ENCODE assay signal across 16 cellular contexts in the genomic region with DNA sequence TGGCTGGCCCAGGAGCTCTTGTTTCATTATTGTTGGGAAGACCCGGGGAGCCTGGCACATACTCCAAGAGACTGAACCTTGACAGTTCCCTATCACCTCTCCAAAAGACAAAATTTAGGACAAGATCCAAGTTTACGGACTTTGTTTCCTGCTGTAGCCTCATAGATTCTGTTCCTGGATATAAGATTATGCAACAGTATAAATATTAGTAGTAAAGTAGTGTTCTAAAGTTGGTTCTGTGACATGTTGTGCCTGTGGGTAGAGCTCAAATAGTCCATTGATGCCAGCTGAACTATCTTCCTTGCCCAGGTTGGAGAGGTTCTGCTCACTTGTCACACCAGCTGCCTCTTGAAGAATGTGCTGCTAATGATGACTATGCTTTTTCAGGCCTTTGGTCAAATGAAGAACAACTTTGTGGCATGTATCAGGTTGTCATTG.
A peak's percentile ranks its signal among the peaks of the same experiment; 100 is the strongest.
DNase-seq lines count a peak whose midpoint lies in the region; ATAC-seq and TF ChIP-seq lines count a peak whose summit lies in the region.
"Had no signal": no experiment of that assay in that cellular context is flagged by ENCODE, and none has a peak within 500 bp of the region (broad histone marks: within the 10 kb centered on the region; RNA-seq: fewer than 3 reads in every experiment).

No MANE protein-coding gene starts in this region.

- no peak overlapping the region for H2BK120ac ChIP-seq in trophoblast cell (ENCODE audit: insufficient read depth, low read length, poor library complexity)

- POLR2A ChIA-PET in SK-N-SH (lab: Yijun Ruan, JAX): no interaction called here

- CTCF ChIA-PET in SK-N-SH (lab: Yijun Ruan, JAX): interaction anchor here (1.1 to 1.3 kb wide), 2 partner anchors 13 to 27 kb away, joined by 3 to 4 read pairs; no protein-coding TSS in a partner anchor

- no peaks in the 10 kb centered on the region for H3K27me3 ChIP-seq in SK-N-SH (ENCODE audit: insufficient read depth)
- no peaks in the 10 kb centered on the region for H3K27me3 ChIP-seq in GM23248 (replicated peaks; ENCODE audit: insufficient read depth)
- H3K27me3 ChIP-seq in trophoblast cell (ENCODE audit: insufficient read depth, low read length): no peaks in the 10 kb centered on the region

- no peak overlapping the region for H2AK5ac ChIP-seq in trophoblast cell (ENCODE audit: low read length)

- H4K12ac ChIP-seq in trophoblast cell (ENCODE audit: low read depth, low read length): no peak overlapping the region

- TF ChIP-seq RAD21 in SK-N-SH (IDR thresholded peaks at IDR 0.05; ENCODE audit: low read length): no peak

- no peak for DNase-seq in SK-N-SH
- DNase-seq in GM23248: no peak
- peak; percentile 54 for DNase-seq in left lobe of liver (ENCODE audit: low spot score)
- DNase-seq in trophoblast cell: no peak
- no peak for DNase-seq in posterior cingulate gyrus
- DNase-seq: C1 segment of cervical spinal cord; DMS 273 treated with DMSO at 0.1 percent for 48 hours; H7; NCI-H1417; NCI-H1930; NK-92 treated with Interleukin-12 subunit alpha and Interleukin-12 subunit beta, amount 100 ng/mL, for 24 hours; OCI-M1; SIG-M5 had no signal

- 94% methylated on average over 2 of the region's 2 CpGs for WGBS in SK-N-SH (ENCODE audit: low lambda C conversion rate)
- 49 to 59% methylated on average over 2 of the region's 2 CpGs for WGBS in GM23248 (ENCODE audit: low coverage in 1 of 2, low lambda C conversion rate in 2 of 2, missing lambda C conversion rate in 2 of 2), 2 experiments
- WGBS in trophoblast cell (ENCODE audit: extremely low coverage, insufficient coverage, insufficient read length): no CpG with 5 or more reads among the region's 2 CpGs

- H3K4me2 ChIP-seq in SK-N-SH: no peak overlapping the region
- peak overlapping the region; percentile 83 for H3K4me2 ChIP-seq in GM23248 (ENCODE audit: unreplicated experiment)
- H3K4me2 ChIP-seq in trophoblast cell (ENCODE audit: low read length): no peak overlapping the region

- peaks cover 6% of the 10 kb centered on the region for H3K79me1 ChIP-seq in trophoblast cell (ENCODE audit: low read length)

- H3K9me2 ChIP-seq in SK-N-SH (no peaks in the 10 kb centered on the region), GM23248 (ENCODE audit: insufficient read depth) (no peaks in the 10 kb centered on the region)

- H3K4me1 ChIP-seq in SK-N-SH (ENCODE audit: control insufficient read depth in 1 of 2, insufficient read depth in 2 of 2, low read depth in 1 of 2, low read length in 1 of 2) (peaks cover 4 to 17% of the 10 kb centered on the region in 2 experiments), GM23248 (ENCODE audit: insufficient read depth) (peaks cover 17% of the 10 kb centered on the region), trophoblast cell (ENCODE audit: control insufficient read depth in 1 of 2, insufficient read depth in 2 of 2, low read length in 2 of 2) (peaks cover 0 to 14% of the 10 kb centered on the region in 2 experiments)

- H3K27ac ChIP-seq in SK-N-SH (ENCODE audit: low read depth in 2 of 2, low read length in 1 of 2) (peak overlapping the region; percentile 69 to 79; a peak in 2 of 4 replicates), GM23248 (no peak overlapping the region), trophoblast cell (ENCODE audit: low read depth, low read length) (no peak overlapping the region)

- intact Hi-C loops in posterior cingulate gyrus (cut with DNase I): no loop called here

- H2BK5ac ChIP-seq in trophoblast cell (ENCODE audit: low read depth, low read length, poor library complexity): no peak overlapping the region

- no peak overlapping the region for H3K18ac ChIP-seq in trophoblast cell (ENCODE audit: low read length)

- H3K79me2 ChIP-seq in SK-N-SH (ENCODE audit: insufficient read depth) (no peaks in the 10 kb centered on the region), GM23248 (ENCODE audit: insufficient read depth) (no peaks in the 10 kb centered on the region), trophoblast cell (ENCODE audit: control insufficient read depth, insufficient read depth, low read length, poor library complexity) (no peaks in the 10 kb centered on the region)

- no peak overlapping the region for H4K8ac ChIP-seq in trophoblast cell (ENCODE audit: low read depth, low read length)

- H4K20me1 ChIP-seq in SK-N-SH (ENCODE audit: insufficient read depth): no peaks in the 10 kb centered on the region
- H4K20me1 ChIP-seq in GM23248 (ENCODE audit: insufficient read depth): no peaks in the 10 kb centered on the region

- no peak overlapping the region for H3K14ac ChIP-seq in trophoblast cell (ENCODE audit: low read length)

- TF ChIP-seq EP300 in SK-N-SH (IDR thresholded peaks at IDR 0.05; ENCODE audit: borderline replicate concordance in 1 of 2, low read depth in 1 of 2, low read length in 1 of 2): no peak

- TF ChIP-seq CTCF in SK-N-SH (IDR thresholded peaks at IDR 0.05): no peak

- H3K4ac ChIP-seq in trophoblast cell (ENCODE audit: low read depth, low read length): no peak overlapping the region

- H3K9me3 ChIP-seq in SK-N-SH (no peaks in the 10 kb centered on the region), GM23248 (ENCODE audit: low read depth) (no peaks in the 10 kb centered on the region), trophoblast cell (ENCODE audit: insufficient read depth, low read depth, low read length) (no peaks in the 10 kb centered on the region)

- ATAC-seq in SK-N-SH treated with all-trans-retinoic acid at 6 μM for 48 hours (no peak), left lobe of liver (peak; percentile 91), HG03521 (IDR thresholded peaks at IDR 0.05; ENCODE audit: unreplicated experiment) (no peak), GM19324 (IDR thresholded peaks at IDR 0.05; ENCODE audit: low FRiP score, unreplicated experiment) (no peak)

- H3K36me3 ChIP-seq in SK-N-SH (replicated peaks in 1 of 2; ENCODE audit: control insufficient read depth in 1 of 2, insufficient read depth in 2 of 2, low read length in 1 of 2) (no peaks in the 10 kb centered on the region), GM23248 (ENCODE audit: low read depth) (no peaks in the 10 kb centered on the region), trophoblast cell (ENCODE audit: control insufficient read depth in 1 of 2, insufficient read depth in 2 of 2, low read length in 2 of 2) (no peaks in the 10 kb centered on the region)

- H2AFZ ChIP-seq in SK-N-SH (ENCODE audit: low read depth) (no peak overlapping the region), GM23248 (no peak overlapping the region), trophoblast cell (ENCODE audit: insufficient read depth, low read length, poor library complexity) (no peak overlapping the region)

- H2BK12ac ChIP-seq in trophoblast cell (ENCODE audit: low read length): peak overlapping the region; percentile 41

- peak overlapping the region; percentile 60 for H4K91ac ChIP-seq in trophoblast cell (ENCODE audit: low read depth, low read length)

- no peak overlapping the region for H3K23ac ChIP-seq in trophoblast cell (ENCODE audit: low read length)

- H3F3A ChIP-seq in SK-N-SH (replicated peaks; ENCODE audit: insufficient read depth): peaks cover 3% of the 10 kb centered on the region
- H3F3A ChIP-seq in GM23248 (ENCODE audit: insufficient read depth): peaks cover 19% of the 10 kb centered on the region

- H3K9ac ChIP-seq in SK-N-SH (no peak overlapping the region), GM23248 (no peak overlapping the region), trophoblast cell (ENCODE audit: low read length) (no peak overlapping the region)

- no peak overlapping the region for H3K4me3 ChIP-seq in SK-N-SH (ENCODE audit: low read depth in 2 of 2, low read length in 1 of 2)
- H3K4me3 ChIP-seq in GM23248: no peak overlapping the region
- no peak overlapping the region for H3K4me3 ChIP-seq in trophoblast cell (ENCODE audit: low read depth, low read length)

- in situ Hi-C loops in GM23248 (cut with MboI): no loop called here

TF ChIP-seq in SK-N-SH, 30 proteins besides CTCF, POLR2A, EP300 and RAD21 (continues in another document):
- TF ChIP-seq, protein P1, sequence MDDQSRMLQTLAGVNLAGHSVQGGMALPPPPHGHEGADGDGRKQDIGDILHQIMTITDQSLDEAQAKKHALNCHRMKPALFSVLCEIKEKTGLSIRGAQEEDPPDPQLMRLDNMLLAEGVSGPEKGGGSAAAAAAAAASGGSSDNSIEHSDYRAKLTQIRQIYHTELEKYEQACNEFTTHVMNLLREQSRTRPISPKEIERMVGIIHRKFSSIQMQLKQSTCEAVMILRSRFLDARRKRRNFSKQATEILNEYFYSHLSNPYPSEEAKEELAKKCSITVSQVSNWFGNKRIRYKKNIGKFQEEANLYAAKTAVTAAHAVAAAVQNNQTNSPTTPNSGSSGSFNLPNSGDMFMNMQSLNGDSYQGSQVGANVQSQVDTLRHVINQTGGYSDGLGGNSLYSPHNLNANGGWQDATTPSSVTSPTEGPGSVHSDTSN (IDR thresholded peaks at IDR 0.05): no peak
- TF ChIP-seq, protein P2, sequence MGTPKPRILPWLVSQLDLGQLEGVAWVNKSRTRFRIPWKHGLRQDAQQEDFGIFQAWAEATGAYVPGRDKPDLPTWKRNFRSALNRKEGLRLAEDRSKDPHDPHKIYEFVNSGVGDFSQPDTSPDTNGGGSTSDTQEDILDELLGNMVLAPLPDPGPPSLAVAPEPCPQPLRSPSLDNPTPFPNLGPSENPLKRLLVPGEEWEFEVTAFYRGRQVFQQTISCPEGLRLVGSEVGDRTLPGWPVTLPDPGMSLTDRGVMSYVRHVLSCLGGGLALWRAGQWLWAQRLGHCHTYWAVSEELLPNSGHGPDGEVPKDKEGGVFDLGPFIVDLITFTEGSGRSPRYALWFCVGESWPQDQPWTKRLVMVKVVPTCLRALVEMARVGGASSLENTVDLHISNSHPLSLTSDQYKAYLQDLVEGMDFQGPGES (IDR thresholded peaks at IDR 0.05; ENCODE audit: low read depth, low read length): no peak

TF ChIP-seq in SK-N-SH treated with all-trans-retinoic acid at 6 μM for 48 hours, 23 proteins besides CTCF, POLR2A, EP300 and RAD21:
- TF ChIP-seq OSR1 (CRISPR knock-in tag; IDR thresholded peaks at IDR 0.05): no peak
TF ChIP-seq in SK-N-SH treated with all-trans-retinoic acid at 6 μM for 48 hours: peak in this region for 0.

Comparison
In these comparisons a context has a peak if more than half of its experiments do, and no peak if none do; other contexts are left out.
1. H3K27ac ChIP-seq: peak in SK-N-SH (2 of 2); none in GM23248 (single experiment) and trophoblast cell (single experiment).